Comparison of ENCODE assay signal across 11 cellular contexts in genomic region chr14:77991128-77991772, GRCh38.
DNase-seq lines count a peak whose midpoint lies in the region; ATAC-seq and TF ChIP-seq lines count a peak whose summit lies in the region.
"Had no signal": no experiment of that assay in that cellular context is flagged by ENCODE, and none has a peak within 500 bp of the region (broad histone marks: within the 10 kb centered on the region; RNA-seq: fewer than 3 reads in every experiment).

No MANE protein-coding gene starts in this region.

- CTCF ChIA-PET in HEK293T (lab: Yijun Ruan, JAX): interaction anchor here (0.7 kb wide), 1 partner anchor 21 kb away, joined by 3 read pairs; no protein-coding TSS in a partner anchor

- H3K4me1 ChIP-seq in cardiac muscle cell (ENCODE audit: low read depth) (no peaks in the 10 kb centered on the region), OCI-LY1 (ENCODE audit: insufficient read depth, low read length, severe bottlenecking) (no peaks in the 10 kb centered on the region)
- H3K4me1 ChIP-seq: esophagus muscularis mucosa had no signal

- H4K20me1 ChIP-seq in OCI-LY1 (ENCODE audit: insufficient read depth, low read length): no peaks in the 10 kb centered on the region

- H3K9me3 ChIP-seq in cardiac muscle cell (ENCODE audit: low read depth) (no peaks in the 10 kb centered on the region), OCI-LY1 (ENCODE audit: low read length) (no peaks in the 10 kb centered on the region)
- H3K9me3 ChIP-seq: esophagus muscularis mucosa had no signal

- no peaks in the 10 kb centered on the region for H3K9me2 ChIP-seq in OCI-LY1 (ENCODE audit: low read depth, low read length)

- POLR2A ChIA-PET in HEK293T (lab: Yijun Ruan, JAX): no interaction called here

- H3K79me2 ChIP-seq in OCI-LY1 (ENCODE audit: insufficient read depth, low read length): no peaks in the 10 kb centered on the region

- H3K4me3 ChIP-seq in cardiac muscle cell (no peak overlapping the region), OCI-LY1 (ENCODE audit: low read depth, low read length, poor library complexity, severe bottlenecking) (no peak overlapping the region), fibroblast of mammary gland (ENCODE audit: control insufficient read depth, low read depth, low read length) (no peak overlapping the region)
- H3K4me3 ChIP-seq: esophagus muscularis mucosa had no signal

- TF ChIP-seq CTCF in cardiac muscle cell (IDR thresholded peaks at IDR 0.05; ENCODE audit: low read depth, low read length) (peak; percentile 14), OCI-LY1 (IDR thresholded peaks at IDR 0.05; ENCODE audit: low read length) (peak; percentile 30; the same call in 1 of the 2 replicates), fibroblast of mammary gland (conservative IDR thresholded peaks at IDR 0.05; ENCODE audit: control insufficient read depth, insufficient read depth, low read depth, low read length) (peak; percentile 13)

- no peaks in the 10 kb centered on the region for H3K27me3 ChIP-seq in cardiac muscle cell
- no peaks in the 10 kb centered on the region for H3K27me3 ChIP-seq in OCI-LY1 (ENCODE audit: insufficient read depth, low read length)
- H3K27me3 ChIP-seq: esophagus muscularis mucosa had no signal

- H2AFZ ChIP-seq in OCI-LY1 (ENCODE audit: low read length): no peak overlapping the region

- intact Hi-C loops in Right ventricle myocardium inferior (cut with DNase I): loop anchor here (5.0 kb wide), 1 partner anchor 129 kb away; no protein-coding TSS in a partner anchor

- ATAC-seq in Right ventricle myocardium inferior (no peak), HG03139 (IDR thresholded peaks at IDR 0.05; ENCODE audit: unreplicated experiment) (no peak)

- H3K4me2 ChIP-seq in OCI-LY1 (ENCODE audit: low read length): no peak overlapping the region

- DNase-seq in cardiac muscle cell (ENCODE audit: low read depth in 1 of 2, low spot score in 1 of 2): peak in 1 of 2 donors; percentile 32
- no peak for DNase-seq in Right ventricle myocardium inferior (ENCODE audit: missing footprints)
- no peak for DNase-seq in fibroblast of mammary gland (ENCODE audit: low read depth)
- DNase-seq in HEK293T (ENCODE audit: extremely low spot score): no peak
- DNase-seq in NCI-H1417 treated with DMSO at 0.1 percent for 48 hours (lab: John Stamatoyannopoulos, UW): no peak
- no peak for DNase-seq in NCI-H774 (lab: John Stamatoyannopoulos, UW)
- DNase-seq: MM.1S, T1000 had no signal

- H3K27ac ChIP-seq in cardiac muscle cell (no peak overlapping the region), OCI-LY1 (ENCODE audit: low read depth, low read length, poor library complexity, severe bottlenecking) (no peak overlapping the region)
- H3K27ac ChIP-seq: esophagus muscularis mucosa had no signal

- H3F3A ChIP-seq in OCI-LY1 (ENCODE audit: insufficient read depth, low read length): no peaks in the 10 kb centered on the region

- no peaks in the 10 kb centered on the region for H3K36me3 ChIP-seq in cardiac muscle cell
- H3K36me3 ChIP-seq in OCI-LY1 (ENCODE audit: insufficient read depth, low read length): no peaks in the 10 kb centered on the region
- H3K36me3 ChIP-seq: esophagus muscularis mucosa had no signal

- H3K9ac ChIP-seq in OCI-LY1 (ENCODE audit: low read length): no peak overlapping the region

TF ChIP-seq in HEK293T, 16 proteins besides CTCF, POLR2A, EP300 and RAD21:
- TF ChIP-seq SUZ12 (IDR thresholded peaks at IDR 0.05) (no peak), PKNOX1 (IDR thresholded peaks at IDR 0.05) (no peak), NFRKB (IDR thresholded peaks at IDR 0.05) (no peak), LEF1 (IDR thresholded peaks at IDR 0.05; ENCODE audit: borderline replicate concordance) (no peak), BHLHE40 (IDR thresholded peaks at IDR 0.05; ENCODE audit: borderline replicate concordance) (no peak), FOXK2 (IDR thresholded peaks at IDR 0.05) (no peak), TARDBP (IDR thresholded peaks at IDR 0.05) (no peak), HDGF (IDR thresholded peaks at IDR 0.05; ENCODE audit: borderline replicate concordance) (no peak), L3MBTL2 (conservative IDR thresholded peaks at IDR 0.05) (no peak), FOXM1 (IDR thresholded peaks at IDR 0.05; ENCODE audit: borderline replicate concordance) (no peak), SP1 (IDR thresholded peaks at IDR 0.05) (no peak), ZNF384 (IDR thresholded peaks at IDR 0.05) (no peak), CTBP1 (IDR thresholded peaks at IDR 0.05; ENCODE audit: borderline replicate concordance) (no peak), ELF4 (IDR thresholded peaks at IDR 0.05) (no peak), ARNT (IDR thresholded peaks at IDR 0.05) (no peak), FOXA1 (IDR thresholded peaks at IDR 0.05) (no peak)
